16 cellular contexts compared by ENCODE assay signal in the genomic region with DNA sequence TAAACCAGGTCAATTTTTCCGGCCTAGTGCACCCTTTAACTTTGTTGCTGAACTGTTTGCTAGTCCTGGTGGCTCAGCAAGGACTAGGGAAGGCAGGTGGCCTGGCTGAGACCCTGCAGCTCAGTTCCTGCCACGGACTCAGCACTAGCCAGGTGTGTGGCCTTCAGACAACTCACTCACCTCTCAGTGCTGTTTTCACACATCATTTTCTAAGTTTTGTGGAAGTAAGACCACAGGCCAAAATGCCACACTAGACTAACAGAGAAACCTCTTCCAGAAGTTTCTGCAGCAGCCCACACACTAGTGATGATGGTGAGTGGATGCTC.
"Had no signal": no experiment of that assay in that cellular context is flagged by ENCODE, and none has a peak within 500 bp of the region (broad histone marks: within the 10 kb centered on the region; RNA-seq: fewer than 3 reads in every experiment).

No MANE protein-coding gene starts in this region.

- DNase-seq: activated CD4-positive, alpha-beta T cell treated with anti-CD3 and anti-CD28 coated beads, Interleukin-2, amount 50 U/mL, for 4 hours; activated CD4-positive, CD25-positive, alpha-beta regulatory T cell; activated CD8-positive, alpha-beta memory T cell treated with anti-CD3 and anti-CD28 coated beads, Interleukin-2, amount 10 ng/mL, durations not matched to agents 7 days and 5 days; activated effector memory CD4-positive, alpha-beta T cell treated with Interleukin-2 at 50 U/mL for 16 hours; activated T-cell treated with anti-CD3 and anti-CD28 coated beads, Interleukin-2, amount 50 U/mL, for 24 hours; brain microvascular endothelial cell; cerebellar nuclear complex; mucosa of descending colon; natural killer cell; psoas muscle; stimulated activated CD4-positive, alpha-beta T cell treated with anti-CD3 and anti-CD28 coated beads, Interleukin-12 subunit alpha, Interleukin-12 subunit beta, amount 100 ng/mL, for 4 hours; T-helper 17 cell; upper lobe of left lung had no signal

- H3K36me3 ChIP-seq: brain microvascular endothelial cell, upper lobe of left lung had no signal

- H3K9me3 ChIP-seq: mucosa of descending colon, psoas muscle, upper lobe of left lung had no signal

- H3K27me3 Mint-ChIP-seq: activated CD8-positive, alpha-beta memory T cell treated with anti-CD3 and anti-CD28 coated beads, Interleukin-2, amount 10 ng/mL, durations not matched to agents 7 days and 5 days; activated naive CD8-positive, alpha-beta T cell; activated T-cell treated with anti-CD3 and anti-CD28 coated beads, Interleukin-2, amount 50 U/mL, for 24 hours; stimulated activated naive CD8-positive, alpha-beta T cell treated with anti-CD3 and anti-CD28 coated beads, Interleukin-15, Interleukin-2, amounts not matched to agents 100 ng/mL and 50 ng/mL, for 24 hours; T-helper 17 cell had no signal

- H3K27me3 ChIP-seq: brain microvascular endothelial cell, upper lobe of left lung had no signal

- ATAC-seq: activated CD8-positive, alpha-beta memory T cell treated with anti-CD3 and anti-CD28 coated beads, Interleukin-2, amount 10 ng/mL, durations not matched to agents 7 days and 5 days; mucosa of descending colon; natural killer cell; psoas muscle; T-helper 17 cell had no signal

- H3K27ac ChIP-seq: brain microvascular endothelial cell, psoas muscle, upper lobe of left lung had no signal

- H3K4me3 ChIP-seq: lung, mucosa of descending colon, psoas muscle, upper lobe of left lung had no signal

- H3K36me3 Mint-ChIP-seq: activated naive CD8-positive, alpha-beta T cell; natural killer cell had no signal

- H3K4me3 Mint-ChIP-seq: activated CD8-positive, alpha-beta memory T cell treated with anti-CD3 and anti-CD28 coated beads, Interleukin-2, amount 10 ng/mL, durations not matched to agents 7 days and 5 days; activated naive CD8-positive, alpha-beta T cell; activated T-cell treated with anti-CD3 and anti-CD28 coated beads, Interleukin-2, amount 50 U/mL, for 24 hours; natural killer cell; stimulated activated naive CD8-positive, alpha-beta T cell treated with anti-CD3 and anti-CD28 coated beads, Interleukin-15, Interleukin-2, amounts not matched to agents 100 ng/mL and 50 ng/mL, for 24 hours; T-helper 17 cell had no signal

- H3K9me3 Mint-ChIP-seq: natural killer cell had no signal

- H3K27ac Mint-ChIP-seq: activated CD8-positive, alpha-beta memory T cell treated with anti-CD3 and anti-CD28 coated beads, Interleukin-2, amount 10 ng/mL, durations not matched to agents 7 days and 5 days; activated naive CD8-positive, alpha-beta T cell; activated T-cell treated with anti-CD3 and anti-CD28 coated beads, Interleukin-2, amount 50 U/mL, for 24 hours; stimulated activated naive CD8-positive, alpha-beta T cell treated with anti-CD3 and anti-CD28 coated beads, Interleukin-15, Interleukin-2, amounts not matched to agents 100 ng/mL and 50 ng/mL, for 24 hours had no signal
